In the genomic region with DNA sequence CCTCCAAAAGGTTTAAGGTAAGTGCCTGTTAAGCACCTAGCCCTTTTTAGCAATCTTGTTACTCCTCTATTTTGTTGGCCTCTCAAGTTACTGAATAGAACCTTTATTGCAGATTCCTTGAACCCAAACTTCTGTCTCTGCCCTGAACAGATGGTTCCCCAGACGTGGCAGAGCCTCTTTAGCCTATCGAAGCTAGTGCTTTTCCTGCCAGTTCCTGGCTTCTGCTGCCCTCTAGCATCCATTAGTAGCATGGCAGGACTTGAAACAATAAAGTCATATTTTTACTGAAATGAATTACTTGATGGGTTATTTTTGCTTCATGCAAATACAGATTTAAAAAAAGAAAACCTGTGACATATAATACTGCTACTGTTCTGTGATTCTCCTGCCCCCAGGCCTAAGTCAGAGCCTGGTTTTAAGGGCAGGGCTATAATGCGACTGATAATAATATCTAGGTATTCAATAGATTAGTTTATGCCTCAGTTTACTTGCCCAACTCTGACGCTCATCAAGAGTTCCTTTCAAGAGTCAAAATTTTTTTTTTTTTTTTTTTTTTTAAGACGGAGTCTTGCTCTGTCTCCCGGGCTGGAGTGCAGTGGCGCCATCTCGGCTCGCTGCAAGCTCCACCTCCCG, we compare ENCODE assay signal across 1 cellular context.
TF ChIP-seq lines count a peak whose summit lies in the region.

No MANE protein-coding gene starts in this region.

TF ChIP-seq in H1, 55 proteins besides CTCF, POLR2A, EP300 and RAD21 (continued from another document):
- TF ChIP-seq, protein P1, sequence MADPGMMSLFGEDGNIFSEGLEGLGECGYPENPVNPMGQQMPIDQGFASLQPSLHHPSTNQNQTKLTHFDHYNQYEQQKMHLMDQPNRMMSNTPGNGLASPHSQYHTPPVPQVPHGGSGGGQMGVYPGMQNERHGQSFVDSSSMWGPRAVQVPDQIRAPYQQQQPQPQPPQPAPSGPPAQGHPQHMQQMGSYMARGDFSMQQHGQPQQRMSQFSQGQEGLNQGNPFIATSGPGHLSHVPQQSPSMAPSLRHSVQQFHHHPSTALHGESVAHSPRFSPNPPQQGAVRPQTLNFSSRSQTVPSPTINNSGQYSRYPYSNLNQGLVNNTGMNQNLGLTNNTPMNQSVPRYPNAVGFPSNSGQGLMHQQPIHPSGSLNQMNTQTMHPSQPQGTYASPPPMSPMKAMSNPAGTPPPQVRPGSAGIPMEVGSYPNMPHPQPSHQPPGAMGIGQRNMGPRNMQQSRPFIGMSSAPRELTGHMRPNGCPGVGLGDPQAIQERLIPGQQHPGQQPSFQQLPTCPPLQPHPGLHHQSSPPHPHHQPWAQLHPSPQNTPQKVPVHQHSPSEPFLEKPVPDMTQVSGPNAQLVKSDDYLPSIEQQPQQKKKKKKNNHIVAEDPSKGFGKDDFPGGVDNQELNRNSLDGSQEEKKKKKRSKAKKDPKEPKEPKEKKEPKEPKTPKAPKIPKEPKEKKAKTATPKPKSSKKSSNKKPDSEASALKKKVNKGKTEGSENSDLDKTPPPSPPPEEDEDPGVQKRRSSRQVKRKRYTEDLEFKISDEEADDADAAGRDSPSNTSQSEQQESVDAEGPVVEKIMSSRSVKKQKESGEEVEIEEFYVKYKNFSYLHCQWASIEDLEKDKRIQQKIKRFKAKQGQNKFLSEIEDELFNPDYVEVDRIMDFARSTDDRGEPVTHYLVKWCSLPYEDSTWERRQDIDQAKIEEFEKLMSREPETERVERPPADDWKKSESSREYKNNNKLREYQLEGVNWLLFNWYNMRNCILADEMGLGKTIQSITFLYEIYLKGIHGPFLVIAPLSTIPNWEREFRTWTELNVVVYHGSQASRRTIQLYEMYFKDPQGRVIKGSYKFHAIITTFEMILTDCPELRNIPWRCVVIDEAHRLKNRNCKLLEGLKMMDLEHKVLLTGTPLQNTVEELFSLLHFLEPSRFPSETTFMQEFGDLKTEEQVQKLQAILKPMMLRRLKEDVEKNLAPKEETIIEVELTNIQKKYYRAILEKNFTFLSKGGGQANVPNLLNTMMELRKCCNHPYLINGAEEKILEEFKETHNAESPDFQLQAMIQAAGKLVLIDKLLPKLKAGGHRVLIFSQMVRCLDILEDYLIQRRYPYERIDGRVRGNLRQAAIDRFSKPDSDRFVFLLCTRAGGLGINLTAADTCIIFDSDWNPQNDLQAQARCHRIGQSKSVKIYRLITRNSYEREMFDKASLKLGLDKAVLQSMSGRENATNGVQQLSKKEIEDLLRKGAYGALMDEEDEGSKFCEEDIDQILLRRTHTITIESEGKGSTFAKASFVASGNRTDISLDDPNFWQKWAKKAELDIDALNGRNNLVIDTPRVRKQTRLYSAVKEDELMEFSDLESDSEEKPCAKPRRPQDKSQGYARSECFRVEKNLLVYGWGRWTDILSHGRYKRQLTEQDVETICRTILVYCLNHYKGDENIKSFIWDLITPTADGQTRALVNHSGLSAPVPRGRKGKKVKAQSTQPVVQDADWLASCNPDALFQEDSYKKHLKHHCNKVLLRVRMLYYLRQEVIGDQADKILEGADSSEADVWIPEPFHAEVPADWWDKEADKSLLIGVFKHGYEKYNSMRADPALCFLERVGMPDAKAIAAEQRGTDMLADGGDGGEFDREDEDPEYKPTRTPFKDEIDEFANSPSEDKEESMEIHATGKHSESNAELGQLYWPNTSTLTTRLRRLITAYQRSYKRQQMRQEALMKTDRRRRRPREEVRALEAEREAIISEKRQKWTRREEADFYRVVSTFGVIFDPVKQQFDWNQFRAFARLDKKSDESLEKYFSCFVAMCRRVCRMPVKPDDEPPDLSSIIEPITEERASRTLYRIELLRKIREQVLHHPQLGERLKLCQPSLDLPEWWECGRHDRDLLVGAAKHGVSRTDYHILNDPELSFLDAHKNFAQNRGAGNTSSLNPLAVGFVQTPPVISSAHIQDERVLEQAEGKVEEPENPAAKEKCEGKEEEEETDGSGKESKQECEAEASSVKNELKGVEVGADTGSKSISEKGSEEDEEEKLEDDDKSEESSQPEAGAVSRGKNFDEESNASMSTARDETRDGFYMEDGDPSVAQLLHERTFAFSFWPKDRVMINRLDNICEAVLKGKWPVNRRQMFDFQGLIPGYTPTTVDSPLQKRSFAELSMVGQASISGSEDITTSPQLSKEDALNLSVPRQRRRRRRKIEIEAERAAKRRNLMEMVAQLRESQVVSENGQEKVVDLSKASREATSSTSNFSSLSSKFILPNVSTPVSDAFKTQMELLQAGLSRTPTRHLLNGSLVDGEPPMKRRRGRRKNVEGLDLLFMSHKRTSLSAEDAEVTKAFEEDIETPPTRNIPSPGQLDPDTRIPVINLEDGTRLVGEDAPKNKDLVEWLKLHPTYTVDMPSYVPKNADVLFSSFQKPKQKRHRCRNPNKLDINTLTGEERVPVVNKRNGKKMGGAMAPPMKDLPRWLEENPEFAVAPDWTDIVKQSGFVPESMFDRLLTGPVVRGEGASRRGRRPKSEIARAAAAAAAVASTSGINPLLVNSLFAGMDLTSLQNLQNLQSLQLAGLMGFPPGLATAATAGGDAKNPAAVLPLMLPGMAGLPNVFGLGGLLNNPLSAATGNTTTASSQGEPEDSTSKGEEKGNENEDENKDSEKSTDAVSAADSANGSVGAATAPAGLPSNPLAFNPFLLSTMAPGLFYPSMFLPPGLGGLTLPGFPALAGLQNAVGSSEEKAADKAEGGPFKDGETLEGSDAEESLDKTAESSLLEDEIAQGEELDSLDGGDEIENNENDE (IDR thresholded peaks at IDR 0.05; ENCODE audit: insufficient replicate concordance, low read length), result no peak
- TF ChIP-seq CREB1 (IDR thresholded peaks at IDR 0.05) (no peak), GTF2F1 (IDR thresholded peaks at IDR 0.05; ENCODE audit: borderline replicate concordance, low read depth, low read length) (no peak), SUZ12 (IDR thresholded peaks at IDR 0.05; ENCODE audit: low read length) (no peak), EGR1 (IDR thresholded peaks at IDR 0.05; ENCODE audit: borderline replicate concordance, low read depth, low read length) (no peak), PHF8 (conservative IDR thresholded peaks at IDR 0.05; ENCODE audit: low read depth, low read length) (no peak), BACH1 (IDR thresholded peaks at IDR 0.05; ENCODE audit: low read length) (no peak), SP2 (IDR thresholded peaks at IDR 0.05; ENCODE audit: low read length) (no peak), TAF1 (IDR thresholded peaks at IDR 0.05; ENCODE audit: low read depth, low read length) (no peak), POLR2AphosphoS5 (IDR thresholded peaks at IDR 0.05; ENCODE audit: low read depth, low read length) (no peak), RXRA (IDR thresholded peaks at IDR 0.05; ENCODE audit: insufficient read depth, low read depth, low read length) (no peak), FOSL1 (IDR thresholded peaks at IDR 0.05; ENCODE audit: insufficient read depth, low read depth, low read length) (no peak), BCL11A (IDR thresholded peaks at IDR 0.05; ENCODE audit: low read depth in 2 of 2, low read length in 2 of 2) (no peak), RFX5 (IDR thresholded peaks at IDR 0.05; ENCODE audit: borderline replicate concordance, low read depth, low read length) (no peak), CTBP2 (IDR thresholded peaks at IDR 0.05; ENCODE audit: borderline replicate concordance, insufficient read depth, insufficient read length, low read length) (no peak)
